ENCODE assay signal across 21 cellular contexts in the genomic region with DNA sequence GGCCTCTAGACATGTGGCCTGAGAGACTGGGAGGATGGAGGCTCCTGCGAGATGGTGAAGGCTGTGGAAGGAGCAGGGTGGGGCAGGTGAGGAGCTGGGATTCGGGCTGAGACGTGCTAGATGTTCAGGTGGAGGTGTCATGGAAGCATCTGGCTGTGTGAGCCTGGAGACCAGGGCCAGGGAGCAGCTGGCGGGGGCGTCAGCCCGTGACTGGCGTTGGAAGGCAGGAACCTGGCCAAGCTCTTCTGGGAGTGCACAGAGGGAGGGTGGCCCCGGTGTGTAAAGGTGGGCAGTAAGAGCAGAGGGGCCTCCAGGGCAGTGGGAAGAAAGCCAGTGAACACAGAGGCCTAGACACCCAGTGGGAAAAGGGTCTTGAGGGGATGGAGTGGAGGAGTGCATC. TPM values are rescaled to one million over a fixed set of nuclear protein-coding genes. Genes with fewer than 3 reads are reported as not detected.
DNase-seq lines count a peak whose midpoint lies in the region; ATAC-seq and TF ChIP-seq lines count a peak whose summit lies in the region.
"Had no signal": no experiment of that assay in that cellular context is flagged by ENCODE, and none has a peak within 500 bp of the region (broad histone marks: within the 10 kb centered on the region; RNA-seq: fewer than 3 reads in every experiment).

No MANE protein-coding gene starts in this region.

- peaks cover 6 to 29% of the 10 kb centered on the region in 2 donors for H3K27me3 Mint-ChIP-seq in natural killer cell treated with Interleukin-12 subunit alpha and Interleukin-12 subunit beta and Interleukin-15 and Interleukin-18, amount 100 ng/mL, for 72 hours
- H3K27me3 Mint-ChIP-seq in natural killer cell (ENCODE audit: low read depth in 2 of 2) (peaks cover 0 to 5% of the 10 kb centered on the region in 2 donors), type B pancreatic cell (no peaks in the 10 kb centered on the region)

- no peak for DNase-seq in natural killer cell treated with Interleukin-12 subunit alpha and Interleukin-12 subunit beta and Interleukin-15 and Interleukin-18, amount 100 ng/mL, for 72 hours (ENCODE audit: low spot score)
- DNase-seq in natural killer cell (no peak), coronary artery (ENCODE audit: low spot score) (peak; percentile 64), neuronal stem cell (ENCODE audit: low spot score) (no peak), Peyer's patch (no peak), foreskin melanocyte (no peak), type B pancreatic cell (ENCODE audit: extremely low spot score, unreplicated experiment) (no peak)
- DNase-seq: 8988T; ACHN; AML-193; BE2C; CD4-positive, alpha-beta T cell; CD8-positive, alpha-beta memory T cell; DMS 273 treated with DMSO at 0.1 percent for 48 hours; DND-41; GOT3; H7; HCEC 1CT had no signal

- H3K4me1 Mint-ChIP-seq in natural killer cell treated with Interleukin-12 subunit alpha and Interleukin-12 subunit beta and Interleukin-15 and Interleukin-18, amount 100 ng/mL, for 72 hours (ENCODE audit: low read depth in 2 of 2) = no peaks in the 10 kb centered on the region
- H3K4me1 Mint-ChIP-seq in natural killer cell (no peaks in the 10 kb centered on the region), type B pancreatic cell (ENCODE audit: unreplicated experiment) (no peaks in the 10 kb centered on the region)
- H3K4me1 Mint-ChIP-seq: CD14-positive monocyte; CD8-positive, alpha-beta memory T cell had no signal

- H2AFZ ChIP-seq in neuronal stem cell (ENCODE audit: low read length) = no peak overlapping the region

- H3K27ac ChIP-seq in coronary artery (no peak overlapping the region), neuronal stem cell (replicated peaks; ENCODE audit: low read length) (no peak overlapping the region), Peyer's patch (no peak overlapping the region)
- H3K27ac ChIP-seq: A549; BLaER1 treated with 17β-estradiol and CSF1 and Interleukin-3, amounts not matched to agents 10 nM and 100 nM had no signal

- H3K4me1 ChIP-seq in neuronal stem cell (ENCODE audit: control insufficient read depth in 2 of 2, insufficient read depth in 1 of 2, low read depth in 1 of 2, low read length in 2 of 2) = no peaks in the 10 kb centered on the region
- H3K4me1 ChIP-seq in Peyer's patch = no peaks in the 10 kb centered on the region
- H3K4me1 ChIP-seq: BE2C; BLaER1 treated with 17β-estradiol and CSF1 and Interleukin-3, amounts not matched to agents 10 nM and 100 nM had no signal

- no peak for TF ChIP-seq CTCF in natural killer cell (IDR thresholded peaks at IDR 0.05)
- TF ChIP-seq CTCF in coronary artery (IDR thresholded peaks at IDR 0.05) = no peak
- TF ChIP-seq CTCF in Peyer's patch (IDR thresholded peaks at IDR 0.05) = no peak
- TF ChIP-seq CTCF in type B pancreatic cell (conservative IDR thresholded peaks at IDR 0.05) = no peak

- H3K27ac Mint-ChIP-seq in natural killer cell treated with Interleukin-12 subunit alpha and Interleukin-12 subunit beta and Interleukin-15 and Interleukin-18, amount 100 ng/mL, for 72 hours = no peak overlapping the region
- no peak overlapping the region for H3K27ac Mint-ChIP-seq in natural killer cell
- H3K27ac Mint-ChIP-seq in type B pancreatic cell = no peak overlapping the region
- H3K27ac Mint-ChIP-seq: CD14-positive monocyte; CD4-positive, alpha-beta T cell; CD8-positive, alpha-beta memory T cell had no signal

- peak overlapping the region; percentile 33 for H3K18ac ChIP-seq in neuronal stem cell (ENCODE audit: low read length)

- intact Hi-C loops in natural killer cell (cut with micrococcal nuclease) = no loop called here

- H3K27me3 ChIP-seq in neuronal stem cell (ENCODE audit: control insufficient read depth in 3 of 3, insufficient read depth in 3 of 3, low read depth in 1 of 3, low read length in 3 of 3) = peaks cover 0 to 52% (median 0%) of the 10 kb centered on the region in 3 experiments
- H3K27me3 ChIP-seq in Peyer's patch = no peaks in the 10 kb centered on the region
- H3K27me3 ChIP-seq: BE2C; BLaER1 treated with 17β-estradiol and CSF1 and Interleukin-3, amounts not matched to agents 10 nM and 100 nM had no signal

- H3K4ac ChIP-seq in neuronal stem cell (ENCODE audit: low read length) = no peak overlapping the region

- no peak overlapping the region for H2BK5ac ChIP-seq in neuronal stem cell (ENCODE audit: low read length)

- no peak overlapping the region for H3K9ac ChIP-seq in neuronal stem cell (ENCODE audit: low read depth, low read length, poor library complexity)
- H3K9ac ChIP-seq: BLaER1 treated with 17β-estradiol and CSF1 and Interleukin-3, amounts not matched to agents 10 nM and 100 nM had no signal

- no peak for TF ChIP-seq POLR2A in Peyer's patch (IDR thresholded peaks at IDR 0.05)

- no peak overlapping the region for H4K8ac ChIP-seq in neuronal stem cell (ENCODE audit: low read depth, low read length)

- H4K91ac ChIP-seq in neuronal stem cell (ENCODE audit: low read depth, low read length, poor library complexity) = no peak overlapping the region

- no CpG with 5 or more reads among the region's 8 CpGs for WGBS in neuronal stem cell (ENCODE audit: extremely low coverage in 2 of 2, insufficient read length in 2 of 2, insufficient replicate concordance in 1 of 2), 2 donors

- H3K23ac ChIP-seq in neuronal stem cell (ENCODE audit: low read depth, low read length, poor library complexity) = no peak overlapping the region

- peak; percentile 28 to 41 for ATAC-seq in natural killer cell treated with Interleukin-12 subunit alpha and Interleukin-12 subunit beta and Interleukin-15 and Interleukin-18, amount 100 ng/mL, for 72 hours
- no peak for ATAC-seq in natural killer cell

- H3K4me3 Mint-ChIP-seq in natural killer cell treated with Interleukin-12 subunit alpha and Interleukin-12 subunit beta and Interleukin-15 and Interleukin-18, amount 100 ng/mL, for 72 hours = no peak overlapping the region
- H3K4me3 Mint-ChIP-seq in natural killer cell (no peak overlapping the region), type B pancreatic cell (no peak overlapping the region)
- H3K4me3 Mint-ChIP-seq: CD14-positive monocyte; CD4-positive, alpha-beta T cell; CD8-positive, alpha-beta memory T cell had no signal

- H3K4me3 ChIP-seq in coronary artery = no peak overlapping the region
- peak overlapping the region in 1 of 2 donors; percentile 54 for H3K4me3 ChIP-seq in neuronal stem cell (ENCODE audit: low read length in 2 of 2)
- H3K4me3 ChIP-seq in Peyer's patch = no peak overlapping the region
- H3K4me3 ChIP-seq: A549; BLaER1 treated with 17β-estradiol and CSF1 and Interleukin-3, amounts not matched to agents 10 nM and 100 nM had no signal

- no peak overlapping the region for H3K14ac ChIP-seq in neuronal stem cell (ENCODE audit: low read length)

- H3K9me3 ChIP-seq in neuronal stem cell (replicated peaks in 1 of 2; ENCODE audit: control insufficient read depth in 2 of 2, insufficient read depth in 1 of 2, low read depth in 1 of 2, low read length in 2 of 2) = no peaks in the 10 kb centered on the region
- no peaks in the 10 kb centered on the region for H3K9me3 ChIP-seq in Peyer's patch
- H3K9me3 ChIP-seq: A549; BE2C; BLaER1 treated with 17β-estradiol and CSF1 and Interleukin-3, amounts not matched to agents 10 nM and 100 nM had no signal

- H3K4me2 ChIP-seq in neuronal stem cell (ENCODE audit: insufficient read depth, low read length, poor library complexity, severe bottlenecking) = no peak overlapping the region
- H3K4me2 ChIP-seq: A549; BLaER1 treated with 17β-estradiol and CSF1 and Interleukin-3, amounts not matched to agents 10 nM and 100 nM had no signal

- no peak overlapping the region for H2BK15ac ChIP-seq in neuronal stem cell (ENCODE audit: low read length)

- no peaks in the 10 kb centered on the region for H3K36me3 Mint-ChIP-seq in natural killer cell treated with Interleukin-12 subunit alpha and Interleukin-12 subunit beta and Interleukin-15 and Interleukin-18, amount 100 ng/mL, for 72 hours
- no peaks in the 10 kb centered on the region for H3K36me3 Mint-ChIP-seq in natural killer cell
- H3K36me3 Mint-ChIP-seq in type B pancreatic cell = no peaks in the 10 kb centered on the region
- H3K36me3 Mint-ChIP-seq: CD8-positive, alpha-beta memory T cell had no signal

- no peak overlapping the region for H2BK12ac ChIP-seq in neuronal stem cell (ENCODE audit: low read length)

- H3K36me3 ChIP-seq in neuronal stem cell (replicated peaks in 1 of 2; ENCODE audit: control insufficient read depth in 2 of 2, insufficient read depth in 2 of 2, low read length in 2 of 2) (no peaks in the 10 kb centered on the region), Peyer's patch (no peaks in the 10 kb centered on the region)
- H3K36me3 ChIP-seq: BE2C had no signal

- H3K9me3 Mint-ChIP-seq in natural killer cell treated with Interleukin-12 subunit alpha and Interleukin-12 subunit beta and Interleukin-15 and Interleukin-18, amount 100 ng/mL, for 72 hours = no peaks in the 10 kb centered on the region
- H3K9me3 Mint-ChIP-seq in natural killer cell (no peaks in the 10 kb centered on the region), type B pancreatic cell (no peaks in the 10 kb centered on the region)
- H3K9me3 Mint-ChIP-seq: CD14-positive monocyte; CD4-positive, alpha-beta T cell; CD8-positive, alpha-beta memory T cell had no signal

- peak overlapping the region; percentile 54 for H2AK5ac ChIP-seq in neuronal stem cell (ENCODE audit: low read depth, low read length)

- no peak overlapping the region for H2BK120ac ChIP-seq in neuronal stem cell (ENCODE audit: low read depth, low read length)

- no peaks in the 10 kb centered on the region for H3K79me1 ChIP-seq in neuronal stem cell (ENCODE audit: low read depth, low read length)

RNA-seq across cellular contexts. Expression of a gene that starts 55.1 kb away (rescaled TPM):
- total RNA-seq in natural killer cell treated with Interleukin-12 subunit alpha and Interleukin-12 subunit beta and Interleukin-15 and Interleukin-18, amount 100 ng/mL, for 72 hours = not detected
- total RNA-seq in natural killer cell (not detected), Peyer's patch (not detected), type B pancreatic cell (ENCODE audit: low replicate concordance) (not detected in 2 replicates)
- not detected for polyA plus RNA-seq in neuronal stem cell (2013, experiment 1 of 2)
- polyA plus RNA-seq in neuronal stem cell (2013, experiment 2 of 2) = not detected
- total RNA-seq: CD4-positive, alpha-beta T cell; CD8-positive, alpha-beta memory T cell; H7 had no signal
- polyA plus RNA-seq: A549; CD14-positive monocyte; CD8-positive, alpha-beta memory T cell had no signal

Comparison
In these comparisons a context has a peak if more than half of its experiments do, and no peak if none do; other contexts are left out.
1. ATAC-seq: peak in natural killer cell treated with Interleukin-12 subunit alpha and Interleukin-12 subunit beta and Interleukin-15 and Interleukin-18, amount 100 ng/mL, for 72 hours (2 of 2); none in natural killer cell (0 of 3).